ENCODE assay signal across 10 cellular contexts in genomic region chr1:203675596-203676347, GRCh38. TPM values are rescaled to one million over a fixed set of nuclear protein-coding genes. Genes with fewer than 3 reads are reported as not detected.
DNase-seq lines count a peak whose midpoint lies in the region; ATAC-seq and TF ChIP-seq lines count a peak whose summit lies in the region.
"Had no signal": no experiment of that assay in that cellular context is flagged by ENCODE, and none has a peak within 500 bp of the region (broad histone marks: within the 10 kb centered on the region; RNA-seq: fewer than 3 reads in every experiment).

No MANE protein-coding gene starts in this region.

- H3K27me3 Mint-ChIP-seq in CD14-positive monocyte (ENCODE audit: low read depth in 3 of 3): peaks cover 0 to 3% (median 1%) of the 10 kb centered on the region in 3 donors
- no peaks in the 10 kb centered on the region for H3K27me3 Mint-ChIP-seq in activated naive CD8-positive, alpha-beta T cell treated with anti-CD3 and anti-CD28 coated beads, Interleukin-2, amount 50 U/mL, for 24 hours
- H3K27me3 Mint-ChIP-seq in natural killer cell treated with Interleukin-12 subunit alpha and Interleukin-12 subunit beta and Interleukin-15 and Interleukin-18, amount 100 ng/mL, for 72 hours: no peaks in the 10 kb centered on the region

- no peak overlapping the region for H3K4me3 Mint-ChIP-seq in CD14-positive monocyte
- H3K4me3 Mint-ChIP-seq in activated naive CD8-positive, alpha-beta T cell treated with anti-CD3 and anti-CD28 coated beads, Interleukin-2, amount 50 U/mL, for 24 hours: no peak overlapping the region
- H3K4me3 Mint-ChIP-seq in natural killer cell treated with Interleukin-12 subunit alpha and Interleukin-12 subunit beta and Interleukin-15 and Interleukin-18, amount 100 ng/mL, for 72 hours: peak overlapping the region; percentile 82

- peak overlapping the region; percentile 66 to 97 (median 86) for H3K27ac Mint-ChIP-seq in CD14-positive monocyte
- H3K27ac Mint-ChIP-seq in activated naive CD8-positive, alpha-beta T cell treated with anti-CD3 and anti-CD28 coated beads, Interleukin-2, amount 50 U/mL, for 24 hours: peak overlapping the region; percentile 77
- peak overlapping the region; percentile 93 to 100 for H3K27ac Mint-ChIP-seq in natural killer cell treated with Interleukin-12 subunit alpha and Interleukin-12 subunit beta and Interleukin-15 and Interleukin-18, amount 100 ng/mL, for 72 hours

- DNase-seq in CD14-positive monocyte (ENCODE audit: low spot score) (no peak), KG1 (lab: John Stamatoyannopoulos, UW) (peak; percentile 43), NCI-H2196 treated with DMSO at 0.1 percent for 48 hours (lab: John Stamatoyannopoulos, UW; ENCODE audit: unreplicated experiment) (no peak), GOT3 (lab: John Stamatoyannopoulos, UW) (no peak)
- no peak for DNase-seq in activated naive CD8-positive, alpha-beta T cell treated with anti-CD3 and anti-CD28 coated beads, Interleukin-2, amount 50 U/mL, for 24 hours
- DNase-seq in natural killer cell treated with Interleukin-12 subunit alpha and Interleukin-12 subunit beta and Interleukin-15 and Interleukin-18, amount 100 ng/mL, for 72 hours (ENCODE audit: low spot score): no peak
- no peak for DNase-seq in stimulated activated CD4-positive, alpha-beta T cell treated with anti-CD3 and anti-CD28 coated beads, Interleukin-12 subunit alpha, Interleukin-12 subunit beta, amount 100 ng/mL, for 4 hours
- DNase-seq: activated CD4-positive, alpha-beta T cell treated with anti-CD3 and anti-CD28 coated beads for 1 hour; effector CD8-positive, alpha-beta T cell had no signal

- peaks cover 41% of the 10 kb centered on the region for H3K4me1 Mint-ChIP-seq in CD14-positive monocyte
- H3K4me1 Mint-ChIP-seq in activated naive CD8-positive, alpha-beta T cell treated with anti-CD3 and anti-CD28 coated beads, Interleukin-2, amount 50 U/mL, for 24 hours: peaks cover 53% of the 10 kb centered on the region
- H3K4me1 Mint-ChIP-seq in natural killer cell treated with Interleukin-12 subunit alpha and Interleukin-12 subunit beta and Interleukin-15 and Interleukin-18, amount 100 ng/mL, for 72 hours (ENCODE audit: low read depth in 2 of 2): peaks cover 64 to 80% of the 10 kb centered on the region in 2 donors

- TF ChIP-seq CTCF in CD14-positive monocyte (IDR thresholded peaks at IDR 0.05): no peak

- no peak for ATAC-seq in activated naive CD8-positive, alpha-beta T cell treated with anti-CD3 and anti-CD28 coated beads, Interleukin-2, amount 50 U/mL, for 24 hours
- no peak for ATAC-seq in natural killer cell treated with Interleukin-12 subunit alpha and Interleukin-12 subunit beta and Interleukin-15 and Interleukin-18, amount 100 ng/mL, for 72 hours
- ATAC-seq in HG02610 (IDR thresholded peaks at IDR 0.05; ENCODE audit: unreplicated experiment): no peak

- H3K9me3 Mint-ChIP-seq in CD14-positive monocyte: no peaks in the 10 kb centered on the region
- no peaks in the 10 kb centered on the region for H3K9me3 Mint-ChIP-seq in activated naive CD8-positive, alpha-beta T cell treated with anti-CD3 and anti-CD28 coated beads, Interleukin-2, amount 50 U/mL, for 24 hours
- no peaks in the 10 kb centered on the region for H3K9me3 Mint-ChIP-seq in natural killer cell treated with Interleukin-12 subunit alpha and Interleukin-12 subunit beta and Interleukin-15 and Interleukin-18, amount 100 ng/mL, for 72 hours

- peaks cover 32 to 54% of the 10 kb centered on the region in 2 donors for H3K36me3 Mint-ChIP-seq in CD14-positive monocyte
- no peaks in the 10 kb centered on the region for H3K36me3 Mint-ChIP-seq in activated naive CD8-positive, alpha-beta T cell treated with anti-CD3 and anti-CD28 coated beads, Interleukin-2, amount 50 U/mL, for 24 hours (ENCODE audit: low read depth)
- H3K36me3 Mint-ChIP-seq in natural killer cell treated with Interleukin-12 subunit alpha and Interleukin-12 subunit beta and Interleukin-15 and Interleukin-18, amount 100 ng/mL, for 72 hours: peaks cover 3% of the 10 kb centered on the region

- intact Hi-C loops in CD14-positive monocyte (cut with micrococcal nuclease): no loop called here

RNA-seq across cellular contexts. Expression of gene ATP2B4, which starts 49.1 kb away (rescaled TPM):
- polyA plus RNA-seq in CD14-positive monocyte: 10 to 100 TPM in 1 of 2 donors, 1 to 10 TPM in 1; 7.8 to 13.2 TPM
- 100 to 1,000 TPM; 158 to 191 TPM for total RNA-seq in natural killer cell treated with Interleukin-12 subunit alpha and Interleukin-12 subunit beta and Interleukin-15 and Interleukin-18, amount 100 ng/mL, for 72 hours
